In genomic region chrX:72121381-72121780, GRCh38 we compare ENCODE assay signal across 2 cellular contexts.
TF ChIP-seq lines count a peak whose summit lies in the region.

No MANE protein-coding gene starts in this region.

TF ChIP-seq in liver, 16 proteins besides CTCF, POLR2A, EP300 and RAD21 (continued from another document):
- TF ChIP-seq REST (IDR thresholded peaks at IDR 0.05), result no peak
- no peak for TF ChIP-seq EGR1 (IDR thresholded peaks at IDR 0.05; ENCODE audit: low read depth in 2 of 2)
- no peak for TF ChIP-seq TAF1 (conservative IDR thresholded peaks at IDR 0.05)
- no peak for TF ChIP-seq RXRA (IDR thresholded peaks at IDR 0.05)
- no peak for TF ChIP-seq JUND (IDR thresholded peaks at IDR 0.05)
- no peak for TF ChIP-seq NR2F2 (IDR thresholded peaks at IDR 0.05)
- no peak for TF ChIP-seq HNF4G (IDR thresholded peaks at IDR 0.05)
- TF ChIP-seq, protein P1, sequence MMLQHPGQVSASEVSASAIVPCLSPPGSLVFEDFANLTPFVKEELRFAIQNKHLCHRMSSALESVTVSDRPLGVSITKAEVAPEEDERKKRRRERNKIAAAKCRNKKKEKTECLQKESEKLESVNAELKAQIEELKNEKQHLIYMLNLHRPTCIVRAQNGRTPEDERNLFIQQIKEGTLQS (IDR thresholded peaks at IDR 0.05), result no peak
- no peak for TF ChIP-seq FOXA2 (IDR thresholded peaks at IDR 0.05)
- no peak for TF ChIP-seq SP1 (IDR thresholded peaks at IDR 0.05)
- TF ChIP-seq YY1 (IDR thresholded peaks at IDR 0.05), result no peak
- TF ChIP-seq, protein P2, sequence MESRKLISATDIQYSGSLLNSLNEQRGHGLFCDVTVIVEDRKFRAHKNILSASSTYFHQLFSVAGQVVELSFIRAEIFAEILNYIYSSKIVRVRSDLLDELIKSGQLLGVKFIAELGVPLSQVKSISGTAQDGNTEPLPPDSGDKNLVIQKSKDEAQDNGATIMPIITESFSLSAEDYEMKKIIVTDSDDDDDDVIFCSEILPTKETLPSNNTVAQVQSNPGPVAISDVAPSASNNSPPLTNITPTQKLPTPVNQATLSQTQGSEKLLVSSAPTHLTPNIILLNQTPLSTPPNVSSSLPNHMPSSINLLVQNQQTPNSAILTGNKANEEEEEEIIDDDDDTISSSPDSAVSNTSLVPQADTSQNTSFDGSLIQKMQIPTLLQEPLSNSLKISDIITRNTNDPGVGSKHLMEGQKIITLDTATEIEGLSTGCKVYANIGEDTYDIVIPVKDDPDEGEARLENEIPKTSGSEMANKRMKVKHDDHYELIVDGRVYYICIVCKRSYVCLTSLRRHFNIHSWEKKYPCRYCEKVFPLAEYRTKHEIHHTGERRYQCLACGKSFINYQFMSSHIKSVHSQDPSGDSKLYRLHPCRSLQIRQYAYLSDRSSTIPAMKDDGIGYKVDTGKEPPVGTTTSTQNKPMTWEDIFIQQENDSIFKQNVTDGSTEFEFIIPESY (IDR thresholded peaks at IDR 0.05), result no peak

TF ChIP-seq in HepG2, 621 proteins besides CTCF, POLR2A, EP300 and RAD21:
- TF ChIP-seq HMGXB3 (CRISPR knock-in tag; IDR thresholded peaks at IDR 0.05; ENCODE audit: borderline replicate concordance) (no peak), HCFC1 (IDR thresholded peaks at IDR 0.05; ENCODE audit: low read depth, low read length) (no peak), ATF2 (CRISPR knock-in tag; IDR thresholded peaks at IDR 0.05) (no peak), FLYWCH1 (CRISPR knock-in tag; IDR thresholded peaks at IDR 0.05) (no peak), MAZ (IDR thresholded peaks at IDR 0.05; ENCODE audit: borderline replicate concordance, low read depth, low read length) (no peak), MAZ (CRISPR knock-in tag; IDR thresholded peaks at IDR 0.05; ENCODE audit: low read depth) (no peak), NRL (CRISPR knock-in tag; IDR thresholded peaks at IDR 0.05; ENCODE audit: borderline replicate concordance) (no peak), SNAPC2 (CRISPR knock-in tag; IDR thresholded peaks at IDR 0.05) (no peak), FOSL2 (CRISPR knock-in tag; IDR thresholded peaks at IDR 0.05) (no peak), MBD4 (IDR thresholded peaks at IDR 0.05; ENCODE audit: borderline replicate concordance, low read length) (no peak), FOXA3 (CRISPR knock-in tag; IDR thresholded peaks at IDR 0.05) (no peak), RORA (CRISPR knock-in tag; IDR thresholded peaks at IDR 0.05) (no peak)
- TF ChIP-seq, protein P2 (CRISPR knock-in tag; IDR thresholded peaks at IDR 0.05), result no peak
